ENCODE assay signal across 12 cellular contexts in the genomic region with DNA sequence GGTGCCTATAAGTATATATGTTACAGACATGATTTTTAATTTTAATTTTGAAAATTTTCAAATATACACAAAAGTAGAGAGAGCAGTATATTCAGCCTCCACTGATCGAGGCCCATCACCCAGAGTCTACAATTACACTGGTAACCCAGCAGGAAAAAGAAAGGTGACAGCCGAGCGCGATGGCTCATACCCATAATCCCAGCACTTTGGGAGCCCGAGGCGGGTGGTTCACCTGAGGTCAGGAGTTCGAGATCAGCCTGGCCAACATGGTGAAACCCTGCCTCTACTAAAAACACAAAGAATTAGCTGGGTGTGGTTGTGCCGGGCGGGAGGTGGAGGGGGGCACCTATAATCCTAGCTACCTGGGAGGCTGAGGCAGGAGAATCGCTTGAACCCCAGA. TPM values are rescaled to one million over a fixed set of nuclear protein-coding genes. Genes with fewer than 3 reads are reported as not detected.
DNase-seq lines count a peak whose midpoint lies in the region; TF ChIP-seq lines count a peak whose summit lies in the region.
"Had no signal": no experiment of that assay in that cellular context is flagged by ENCODE, and none has a peak within 500 bp of the region (broad histone marks: within the 10 kb centered on the region; RNA-seq: fewer than 3 reads in every experiment).

No MANE protein-coding gene starts in this region.

- H3K14ac ChIP-seq in H9 (ENCODE audit: insufficient read depth, low read length), result no peak overlapping the region

- H2AK5ac ChIP-seq in H9 (ENCODE audit: insufficient read length, low read length), result no peak overlapping the region

- no peaks in the 10 kb centered on the region for H3K27me3 ChIP-seq in A673 (replicated peaks; ENCODE audit: insufficient read depth, low read depth, low read length, poor library complexity)
- no peaks in the 10 kb centered on the region for H3K27me3 ChIP-seq in H9 (ENCODE audit: insufficient read depth, low read length)
- H3K27me3 ChIP-seq: adrenal gland had no signal

- DNase-seq in A673 (ENCODE audit: low spot score) (no peak), H9 (no peak), NCI-H2081 (lab: John Stamatoyannopoulos, UW) (no peak), GM19238 (ENCODE audit: insufficient read length, low spot score) (no peak), COLO829 (ENCODE audit: low spot score) (no peak), Ammon's horn (ENCODE audit: low spot score) (no peak)
- no peak for DNase-seq in activated naive CD8-positive, alpha-beta T cell treated with anti-CD3 and anti-CD28 coated beads for 36 hours
- DNase-seq: activated CD4-positive, alpha-beta T cell treated with anti-CD3 and anti-CD28 coated beads, Interleukin-2, amount 50 U/mL, for 48 hours; adrenal gland; C1 segment of cervical spinal cord; SHP77 had no signal

- H2BK15ac ChIP-seq in H9 (ENCODE audit: low read depth, low read length), result no peak overlapping the region

- H4K91ac ChIP-seq in H9 (ENCODE audit: insufficient read length, low read depth, low read length), result no peak overlapping the region

- no peak overlapping the region for H3K4me2 ChIP-seq in H9 (ENCODE audit: insufficient read depth, insufficient read length, low read length)

- H3K4me1 ChIP-seq in A673 (ENCODE audit: insufficient read depth, low read length, poor library complexity, severe bottlenecking) (peaks cover 41% of the 10 kb centered on the region), H9 (ENCODE audit: insufficient read depth, low read length) (peaks cover 6% of the 10 kb centered on the region; the same call in 1 of the 2 replicates), mesodermal cell (ENCODE audit: control insufficient read depth, insufficient read depth, low read length, poor library complexity, severe bottlenecking) (peaks cover 30% of the 10 kb centered on the region)

- peaks cover 11% of the 10 kb centered on the region for H3K79me1 ChIP-seq in H9 (ENCODE audit: insufficient read depth, low read depth, low read length, poor library complexity, severe bottlenecking)

- no peak overlapping the region for H3K4ac ChIP-seq in H9 (ENCODE audit: low read depth, low read length)

- no peak overlapping the region for H3K56ac ChIP-seq in H9 (ENCODE audit: insufficient read length, low read depth, low read length)

- no peak overlapping the region for H2BK120ac ChIP-seq in H9 (ENCODE audit: low read depth, low read length, poor library complexity, severe bottlenecking)

- no peak overlapping the region for H3K27ac ChIP-seq in A673 (ENCODE audit: low read depth, low read length, poor library complexity, severe bottlenecking)
- H3K27ac ChIP-seq in H9 (ENCODE audit: insufficient read length, low read depth, low read length), result no peak overlapping the region
- H3K27ac ChIP-seq in mesodermal cell (ENCODE audit: low read depth, low read length, severe bottlenecking), result no peak overlapping the region

- H4K20me1 ChIP-seq in H9 (ENCODE audit: control insufficient read depth, insufficient read depth, insufficient read length), result no peaks in the 10 kb centered on the region

- H3K4me3 ChIP-seq in A673 (ENCODE audit: low read depth, low read length, poor library complexity, severe bottlenecking) (peak overlapping the region; percentile 97), mesodermal cell (ENCODE audit: extremely low read depth, insufficient read depth, low read length, poor library complexity, severe bottlenecking) (peak overlapping the region; percentile 72)

- POLR2A ChIA-PET in A673 (lab: Charles Lee; ENCODE audit: low non-redundant PET), result no interaction called here

- no peak overlapping the region for H3T11ph ChIP-seq in H9 (ENCODE audit: low read length)

- CTCF ChIA-PET in A673 (lab: Charles Lee), result no interaction called here

- H3K9me3 ChIP-seq in A673 (ENCODE audit: low read depth, low read length, poor library complexity, severe bottlenecking), result no peaks in the 10 kb centered on the region
- no peaks in the 10 kb centered on the region for H3K9me3 ChIP-seq in H9 (ENCODE audit: control insufficient read depth, low read depth, low read length)
- no peaks in the 10 kb centered on the region for H3K9me3 ChIP-seq in mesodermal cell (ENCODE audit: control insufficient read depth, low read length)
- H3K9me3 ChIP-seq: adrenal gland had no signal

- no peak overlapping the region for H4K5ac ChIP-seq in H9 (ENCODE audit: insufficient read length, low read depth, low read length)

- H3K79me2 ChIP-seq in H9 (ENCODE audit: insufficient read depth, low read length), result peaks cover 18% of the 10 kb centered on the region; the same call in 1 of the 2 replicates

- peaks cover 5% of the 10 kb centered on the region for H3K23me2 ChIP-seq in H9 (ENCODE audit: insufficient read length, low read depth, low read length, poor library complexity, severe bottlenecking)

- H3K4me1 Mint-ChIP-seq in H9, result peaks cover 39 to 49% of the 10 kb centered on the region in 2 experiments
- peaks cover 29% of the 10 kb centered on the region for H3K4me1 Mint-ChIP-seq in activated naive CD8-positive, alpha-beta T cell treated with anti-CD3 and anti-CD28 coated beads for 36 hours

- TF ChIP-seq CTCF in A673 (conservative IDR thresholded peaks at IDR 0.05; ENCODE audit: low read depth, low read length), result no peak
- TF ChIP-seq CTCF in H9 (conservative IDR thresholded peaks at IDR 0.05), result no peak

- H3K4me3 Mint-ChIP-seq in H9, result peak overlapping the region; percentile 86 to 88
- peak overlapping the region; percentile 99 for H3K4me3 Mint-ChIP-seq in activated naive CD8-positive, alpha-beta T cell treated with anti-CD3 and anti-CD28 coated beads for 36 hours

- no peak overlapping the region for H3K23ac ChIP-seq in H9 (ENCODE audit: insufficient read length, low read depth, low read length)

- no CpG with 5 or more reads among the region's 10 CpGs for WGBS in H9 (ENCODE audit: extremely low coverage, insufficient read length, low lambda C conversion rate)
- WGBS in mesodermal cell (ENCODE audit: insufficient coverage in 2 of 2), 2 experiments, result 89 to 96% methylated on average over 2 to 10 of the region's 10 CpGs

- no peak overlapping the region for H2AFZ ChIP-seq in H9 (ENCODE audit: low read length)

- H3K9ac ChIP-seq in H9 (ENCODE audit: extremely low read depth, insufficient read length, low read length), result no peak overlapping the region

- H3K36me3 Mint-ChIP-seq in H9 (ENCODE audit: insufficient read depth in 1 of 3, low read depth in 3 of 3), result peaks cover 34 to 41% (median 40%) of the 10 kb centered on the region in 3 experiments
- peaks cover 35% of the 10 kb centered on the region for H3K36me3 Mint-ChIP-seq in activated naive CD8-positive, alpha-beta T cell treated with anti-CD3 and anti-CD28 coated beads for 36 hours

- no peak overlapping the region for H3K18ac ChIP-seq in H9 (ENCODE audit: insufficient read length, low read depth, low read length)

- H2BK20ac ChIP-seq in H9 (ENCODE audit: low read depth, low read length, poor library complexity, severe bottlenecking), result no peak overlapping the region

- H3K9me3 Mint-ChIP-seq in H9, result no peaks in the 10 kb centered on the region; a peak in 1 of 5 replicates
- H3K9me3 Mint-ChIP-seq in activated naive CD8-positive, alpha-beta T cell treated with anti-CD3 and anti-CD28 coated beads for 36 hours, result no peaks in the 10 kb centered on the region

- no peaks in the 10 kb centered on the region; the same call in 1 of the 2 replicates for H3K27me3 Mint-ChIP-seq in H9 (ENCODE audit: low read depth)
- H3K27me3 Mint-ChIP-seq in activated naive CD8-positive, alpha-beta T cell treated with anti-CD3 and anti-CD28 coated beads for 36 hours, result no peaks in the 10 kb centered on the region

- no TSS peak for BruUV-seq in A673 (replicated peaks; lab: Mats Ljungman, UMichigan)

- no peak overlapping the region for H2BK12ac ChIP-seq in H9 (ENCODE audit: insufficient read length, low read depth, low read length)

- intact Hi-C loops in A673 (cut with micrococcal nuclease; ENCODE audit: unreplicated experiment), result no loop called here

- H4K8ac ChIP-seq in H9 (replicated peaks; ENCODE audit: insufficient read length, low read depth, low read length), result no peak overlapping the region

- peak overlapping the region in 2 of 3 experiments; percentile 35 to 86; a peak in 5 of 7 replicates for H3K27ac Mint-ChIP-seq in H9
- H3K27ac Mint-ChIP-seq in activated naive CD8-positive, alpha-beta T cell treated with anti-CD3 and anti-CD28 coated beads for 36 hours, result no peak overlapping the region

- no peak overlapping the region for H2BK5ac ChIP-seq in H9 (ENCODE audit: insufficient read length, low read length)

- H3K36me3 ChIP-seq in A673 (ENCODE audit: insufficient read depth, low read length, poor library complexity, severe bottlenecking) (peaks cover 30% of the 10 kb centered on the region), mesodermal cell (ENCODE audit: control insufficient read depth, insufficient read depth, low read length) (peaks cover 45% of the 10 kb centered on the region)

RNA-seq across cellular contexts. Expression of a gene that starts 1.4 kb away (rescaled TPM):
- total RNA-seq in A673 (2021) (18.8 and 24.2 TPM in 2 replicates), H9 (2021) (26.2 and 26.5 TPM in 2 replicates)
- total RNA-seq in activated naive CD8-positive, alpha-beta T cell treated with anti-CD3 and anti-CD28 coated beads for 36 hours, result 10 to 100 TPM; 12.1 to 14.3 TPM
- 27.9 TPM for polyA plus RNA-seq in mesodermal cell (2013, experiment 1 of 2)
- 25.8 TPM for polyA plus RNA-seq in mesodermal cell (2013, experiment 2 of 2)

RNA-seq across cellular contexts. Expression of a gene that starts 2.1 kb away (rescaled TPM):
- 121 and 125 TPM in 2 replicates for total RNA-seq in A673 (2021)
- 113 and 124 TPM in 2 replicates for total RNA-seq in H9 (2021)
- 100 to 1,000 TPM; 112 to 117 TPM for total RNA-seq in activated naive CD8-positive, alpha-beta T cell treated with anti-CD3 and anti-CD28 coated beads for 36 hours
- polyA plus RNA-seq in mesodermal cell (2013, experiment 1 of 2), result 72.4 TPM
- polyA plus RNA-seq in mesodermal cell (2013, experiment 2 of 2), result 61.0 TPM

RNA-seq across cellular contexts. Expression of a gene that starts 36.1 kb away (rescaled TPM):
- total RNA-seq in A673 (2021) (41.2 and 51.0 TPM in 2 replicates), H9 (2021) (17.2 and 19.1 TPM in 2 replicates)
- total RNA-seq in activated naive CD8-positive, alpha-beta T cell treated with anti-CD3 and anti-CD28 coated beads for 36 hours, result 10 to 100 TPM; 16.5 to 17.0 TPM
- polyA plus RNA-seq in mesodermal cell (2013, experiment 1 of 2), result 13.0 TPM
- 11.5 TPM for polyA plus RNA-seq in mesodermal cell (2013, experiment 2 of 2)

RNA-seq across cellular contexts. Expression of a gene that starts 36.4 kb away (rescaled TPM):
- total RNA-seq in A673 (2021) (66.4 and 73.7 TPM in 2 replicates), H9 (2021) (39.6 and 40.6 TPM in 2 replicates)
- 10 to 100 TPM; 49.4 to 53.4 TPM for total RNA-seq in activated naive CD8-positive, alpha-beta T cell treated with anti-CD3 and anti-CD28 coated beads for 36 hours
- 23.9 TPM for polyA plus RNA-seq in mesodermal cell (2013, experiment 1 of 2)
- polyA plus RNA-seq in mesodermal cell (2013, experiment 2 of 2), result 19.0 TPM

RNA-seq across cellular contexts. Expression of a gene that starts 59.0 kb away (rescaled TPM):
- total RNA-seq in A673 (2021) (130 and 151 TPM in 2 replicates), H9 (2021) (68.7 and 69.2 TPM in 2 replicates)
- 10 to 100 TPM; 15.8 to 16.7 TPM for total RNA-seq in activated naive CD8-positive, alpha-beta T cell treated with anti-CD3 and anti-CD28 coated beads for 36 hours
- 96.0 TPM for polyA plus RNA-seq in mesodermal cell (2013, experiment 1 of 2)
- 87.3 TPM for polyA plus RNA-seq in mesodermal cell (2013, experiment 2 of 2)
